ENCODE assay signal across 1 cellular context in the genomic region with DNA sequence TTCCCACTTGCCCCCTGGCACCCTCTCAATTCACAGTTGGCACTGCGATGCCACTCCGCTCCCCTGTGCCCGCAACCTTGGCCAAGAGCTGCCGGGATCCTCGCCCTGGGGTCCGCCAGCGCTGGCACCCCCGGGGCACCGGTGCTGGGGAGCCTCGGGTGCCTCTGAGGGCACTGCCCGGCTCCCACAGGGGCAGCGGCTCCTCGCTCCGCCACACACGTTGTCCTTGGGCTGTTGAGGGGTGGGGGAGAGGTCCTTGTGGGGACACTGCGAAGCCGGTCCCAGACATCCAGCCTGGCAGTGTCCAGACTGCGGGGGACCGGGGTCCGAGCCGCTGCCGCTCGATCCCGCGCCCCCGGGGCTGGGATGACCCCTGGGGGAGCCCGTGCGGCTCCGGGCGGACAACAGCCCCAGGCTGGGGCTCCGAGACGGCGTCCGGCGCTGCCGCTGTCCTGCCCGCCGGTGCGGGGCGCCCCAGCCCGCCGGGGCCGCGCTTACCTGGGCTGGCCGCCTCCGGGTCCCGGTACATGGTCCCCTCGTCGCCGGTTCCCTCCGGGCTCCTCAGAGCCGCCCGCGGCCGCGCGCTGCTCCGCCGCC.
TF ChIP-seq lines count a peak whose summit lies in the region.

No MANE protein-coding gene starts in this region.

TF ChIP-seq in HEK293, 187 proteins besides CTCF, POLR2A, EP300 and RAD21:
- TF ChIP-seq, protein P1, sequence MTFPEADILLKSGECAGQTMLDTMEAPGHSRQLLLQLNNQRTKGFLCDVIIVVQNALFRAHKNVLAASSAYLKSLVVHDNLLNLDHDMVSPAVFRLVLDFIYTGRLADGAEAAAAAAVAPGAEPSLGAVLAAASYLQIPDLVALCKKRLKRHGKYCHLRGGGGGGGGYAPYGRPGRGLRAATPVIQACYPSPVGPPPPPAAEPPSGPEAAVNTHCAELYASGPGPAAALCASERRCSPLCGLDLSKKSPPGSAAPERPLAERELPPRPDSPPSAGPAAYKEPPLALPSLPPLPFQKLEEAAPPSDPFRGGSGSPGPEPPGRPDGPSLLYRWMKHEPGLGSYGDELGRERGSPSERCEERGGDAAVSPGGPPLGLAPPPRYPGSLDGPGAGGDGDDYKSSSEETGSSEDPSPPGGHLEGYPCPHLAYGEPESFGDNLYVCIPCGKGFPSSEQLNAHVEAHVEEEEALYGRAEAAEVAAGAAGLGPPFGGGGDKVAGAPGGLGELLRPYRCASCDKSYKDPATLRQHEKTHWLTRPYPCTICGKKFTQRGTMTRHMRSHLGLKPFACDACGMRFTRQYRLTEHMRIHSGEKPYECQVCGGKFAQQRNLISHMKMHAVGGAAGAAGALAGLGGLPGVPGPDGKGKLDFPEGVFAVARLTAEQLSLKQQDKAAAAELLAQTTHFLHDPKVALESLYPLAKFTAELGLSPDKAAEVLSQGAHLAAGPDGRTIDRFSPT (tag by site-specific recombination; IDR thresholded peaks at IDR 0.05) = peak; percentile 93
- TF ChIP-seq GLIS2 (tag by site-specific recombination; IDR thresholded peaks at IDR 0.05) (peak; percentile 66), GLIS1 (tag by site-specific recombination; IDR thresholded peaks at IDR 0.05) (peak; percentile 25; the same call in 1 of the 2 replicates), ZNF335 (tag by site-specific recombination; conservative IDR thresholded peaks at IDR 0.05) (peak; percentile 46), ZNF146 (tag by site-specific recombination; IDR thresholded peaks at IDR 0.05) (no peak)
- TF ChIP-seq, protein P2, sequence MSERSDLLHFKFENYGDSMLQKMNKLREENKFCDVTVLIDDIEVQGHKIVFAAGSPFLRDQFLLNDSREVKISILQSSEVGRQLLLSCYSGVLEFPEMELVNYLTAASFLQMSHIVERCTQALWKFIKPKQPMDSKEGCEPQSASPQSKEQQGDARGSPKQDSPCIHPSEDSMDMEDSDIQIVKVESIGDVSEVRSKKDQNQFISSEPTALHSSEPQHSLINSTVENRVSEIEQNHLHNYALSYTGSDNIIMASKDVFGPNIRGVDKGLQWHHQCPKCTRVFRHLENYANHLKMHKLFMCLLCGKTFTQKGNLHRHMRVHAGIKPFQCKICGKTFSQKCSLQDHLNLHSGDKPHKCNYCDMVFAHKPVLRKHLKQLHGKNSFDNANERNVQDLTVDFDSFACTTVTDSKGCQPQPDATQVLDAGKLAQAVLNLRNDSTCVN (tag by site-specific recombination; optimal IDR thresholded peaks at IDR 0.05) = peak; percentile 28
- TF ChIP-seq, protein P3, sequence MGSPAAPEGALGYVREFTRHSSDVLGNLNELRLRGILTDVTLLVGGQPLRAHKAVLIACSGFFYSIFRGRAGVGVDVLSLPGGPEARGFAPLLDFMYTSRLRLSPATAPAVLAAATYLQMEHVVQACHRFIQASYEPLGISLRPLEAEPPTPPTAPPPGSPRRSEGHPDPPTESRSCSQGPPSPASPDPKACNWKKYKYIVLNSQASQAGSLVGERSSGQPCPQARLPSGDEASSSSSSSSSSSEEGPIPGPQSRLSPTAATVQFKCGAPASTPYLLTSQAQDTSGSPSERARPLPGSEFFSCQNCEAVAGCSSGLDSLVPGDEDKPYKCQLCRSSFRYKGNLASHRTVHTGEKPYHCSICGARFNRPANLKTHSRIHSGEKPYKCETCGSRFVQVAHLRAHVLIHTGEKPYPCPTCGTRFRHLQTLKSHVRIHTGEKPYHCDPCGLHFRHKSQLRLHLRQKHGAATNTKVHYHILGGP (tag by site-specific recombination; IDR thresholded peaks at IDR 0.05) = no peak
